In genomic region chr22:26330971-26331625, GRCh38 we compare ENCODE assay signal across 8 cellular contexts.
DNase-seq lines count a peak whose midpoint lies in the region; ATAC-seq and TF ChIP-seq lines count a peak whose summit lies in the region.

No MANE protein-coding gene starts in this region.

- H2BK120ac ChIP-seq in H9 (ENCODE audit: low read depth, low read length, poor library complexity, severe bottlenecking): no peak overlapping the region

- no peak overlapping the region for H3K23ac ChIP-seq in H9 (ENCODE audit: insufficient read length, low read depth, low read length)

- H3K27ac ChIP-seq in H9 (ENCODE audit: insufficient read length, low read depth, low read length): no peak overlapping the region
- no peak overlapping the region for H3K27ac ChIP-seq in lower lobe of right lung

- H3K9me3 Mint-ChIP-seq in H9: peaks cover 0 to 3% of the 10 kb centered on the region in 2 experiments; a peak in 2 of 5 replicates

- H2AFZ ChIP-seq in H9 (ENCODE audit: low read length): no peak overlapping the region

- H3K79me2 ChIP-seq in H9 (ENCODE audit: insufficient read depth, low read length): no peaks in the 10 kb centered on the region

- peak; percentile 97 for TF ChIP-seq CTCF in H9 (conservative IDR thresholded peaks at IDR 0.05)
- TF ChIP-seq CTCF in lower lobe of right lung (IDR thresholded peaks at IDR 0.05): peak; percentile 73

- H3K9me3 ChIP-seq in H9 (ENCODE audit: control insufficient read depth, low read depth, low read length) (no peaks in the 10 kb centered on the region), lower lobe of right lung (no peaks in the 10 kb centered on the region)

- H3K23me2 ChIP-seq in H9 (ENCODE audit: insufficient read length, low read depth, low read length, poor library complexity, severe bottlenecking): peaks cover 5% of the 10 kb centered on the region

- no peak overlapping the region for H4K91ac ChIP-seq in H9 (ENCODE audit: insufficient read length, low read depth, low read length)

- H3K14ac ChIP-seq in H9 (ENCODE audit: insufficient read depth, low read length): no peak overlapping the region

- H3K4me2 ChIP-seq in H9 (ENCODE audit: insufficient read depth, insufficient read length, low read length): no peak overlapping the region

- WGBS in H9 (ENCODE audit: extremely low coverage, insufficient read length, low lambda C conversion rate): no CpG with 5 or more reads among the region's 4 CpGs

- H2AK5ac ChIP-seq in H9 (ENCODE audit: insufficient read length, low read length): no peak overlapping the region

- H3K4me1 ChIP-seq in H9 (ENCODE audit: insufficient read depth, low read length) (no peaks in the 10 kb centered on the region), lower lobe of right lung (no peaks in the 10 kb centered on the region)

- peak; percentile 54 to 86 for ATAC-seq in lower lobe of right lung

- H3K4me1 Mint-ChIP-seq in H9: peaks cover 0 to 2% of the 10 kb centered on the region in 2 experiments; a peak in 1 of 4 replicates

- no peak overlapping the region for H3K56ac ChIP-seq in H9 (ENCODE audit: insufficient read length, low read depth, low read length)

- no peak overlapping the region for H2BK15ac ChIP-seq in H9 (ENCODE audit: low read depth, low read length)

- H3T11ph ChIP-seq in H9 (ENCODE audit: low read length): no peak overlapping the region

- intact Hi-C loops in lower lobe of right lung (cut with DNase I): no loop called here

- H4K20me1 ChIP-seq in H9 (ENCODE audit: control insufficient read depth, insufficient read depth, insufficient read length): no peaks in the 10 kb centered on the region

- H3K27me3 Mint-ChIP-seq in H9 (ENCODE audit: low read depth): peaks cover 40% of the 10 kb centered on the region

- no peaks in the 10 kb centered on the region for H3K36me3 ChIP-seq in lower lobe of right lung

- H3K18ac ChIP-seq in H9 (ENCODE audit: insufficient read length, low read depth, low read length): no peak overlapping the region

- H3K9ac ChIP-seq in H9 (ENCODE audit: extremely low read depth, insufficient read length, low read length): no peak overlapping the region

- no peaks in the 10 kb centered on the region for H3K79me1 ChIP-seq in H9 (ENCODE audit: insufficient read depth, low read depth, low read length, poor library complexity, severe bottlenecking)

- no peak overlapping the region for H2BK5ac ChIP-seq in H9 (ENCODE audit: insufficient read length, low read length)

- H4K8ac ChIP-seq in H9 (replicated peaks; ENCODE audit: insufficient read length, low read depth, low read length): no peak overlapping the region

- H4K5ac ChIP-seq in H9 (ENCODE audit: insufficient read length, low read depth, low read length): no peak overlapping the region

- no peaks in the 10 kb centered on the region for H3K36me3 Mint-ChIP-seq in H9 (ENCODE audit: insufficient read depth in 1 of 3, low read depth in 3 of 3)

- H3K4ac ChIP-seq in H9 (ENCODE audit: low read depth, low read length): no peak overlapping the region

- H3K4me3 ChIP-seq in lower lobe of right lung: no peak overlapping the region

- DNase-seq in AG08396 (ENCODE audit: low spot score) (peak; percentile 71), H9 (peak; percentile 84), NCI-H2227 treated with DMSO at 0.1 percent for 48 hours (lab: John Stamatoyannopoulos, UW) (peak; percentile 57), ecto neural progenitor cell (ENCODE audit: low spot score) (peak; percentile 74), lower lobe of right lung (no peak), GF-D8 (lab: John Stamatoyannopoulos, UW) (no peak)
- peak; percentile 50 for DNase-seq in activated CD4-positive, alpha-beta T cell treated with anti-CD3 and anti-CD28 coated beads, Interleukin-2, amount 50 U/mL, for 1 hour
- DNase-seq in stimulated activated CD8-positive, alpha-beta memory T cell treated with anti-CD3 and anti-CD28 coated beads, Interleukin-2, amount 100 ng/mL, for 48 hours (ENCODE audit: low read depth in 2 of 2): peak; percentile 15 to 37

- no peak overlapping the region for H2BK12ac ChIP-seq in H9 (ENCODE audit: insufficient read length, low read depth, low read length)

- H3K27me3 ChIP-seq in H9 (ENCODE audit: insufficient read depth, low read length) (no peaks in the 10 kb centered on the region), lower lobe of right lung (ENCODE audit: low read depth) (peaks cover 22% of the 10 kb centered on the region)

- no peak overlapping the region for H2BK20ac ChIP-seq in H9 (ENCODE audit: low read depth, low read length, poor library complexity, severe bottlenecking)

- H3K27ac Mint-ChIP-seq in H9: no peak overlapping the region

- H3K4me3 Mint-ChIP-seq in H9: no peak overlapping the region

Comparison
In these comparisons a context has a peak if more than half of its experiments do, and no peak if none do; other contexts are left out.
1. DNase-seq: peak in AG08396 (single experiment), H9 (single experiment), NCI-H2227 treated with DMSO at 0.1 percent for 48 hours (single experiment), activated CD4-positive, alpha-beta T cell treated with anti-CD3 and anti-CD28 coated beads, Interleukin-2, amount 50 U/mL, for 1 hour (single experiment), ecto neural progenitor cell (single experiment) and stimulated activated CD8-positive, alpha-beta memory T cell treated with anti-CD3 and anti-CD28 coated beads, Interleukin-2, amount 100 ng/mL, for 48 hours (2 of 2); none in lower lobe of right lung (single experiment) and GF-D8 (single experiment).